In genomic region chr3:143302638-143303171, GRCh38 we compare ENCODE assay signal across 11 cellular contexts.
DNase-seq lines count a peak whose midpoint lies in the region; ATAC-seq and TF ChIP-seq lines count a peak whose summit lies in the region.
"Had no signal": no experiment of that assay in that cellular context is flagged by ENCODE, and none has a peak within 500 bp of the region (broad histone marks: within the 10 kb centered on the region; RNA-seq: fewer than 3 reads in every experiment).

No MANE protein-coding gene starts in this region.

- H3K36me3 ChIP-seq in mucosa of descending colon (ENCODE audit: low read depth): no peaks in the 10 kb centered on the region
- H3K36me3 ChIP-seq: pancreas had no signal

- no peak overlapping the region for H3K4me3 ChIP-seq in epithelial cell of esophagus (ENCODE audit: low read length)
- no peak overlapping the region for H3K4me3 ChIP-seq in mucosa of descending colon
- H3K4me3 ChIP-seq: pancreas had no signal

- no peaks in the 10 kb centered on the region for H3K4me1 ChIP-seq in mucosa of descending colon (ENCODE audit: low read depth)
- H3K4me1 ChIP-seq: pancreas had no signal

- no peaks in the 10 kb centered on the region for H3K9me3 ChIP-seq in mucosa of descending colon
- H3K9me3 ChIP-seq: pancreas had no signal

- intact Hi-C loops in mucosa of descending colon (cut with DNase I, micrococcal nuclease): no loop called here

- ATAC-seq in mucosa of descending colon: no peak
- no peak for ATAC-seq in HG03108 (IDR thresholded peaks at IDR 0.05; ENCODE audit: unreplicated experiment)
- no peak for ATAC-seq in GM19455 (IDR thresholded peaks at IDR 0.05; ENCODE audit: unreplicated experiment)
- ATAC-seq in HG03442 (IDR thresholded peaks at IDR 0.05; ENCODE audit: unreplicated experiment): no peak
- ATAC-seq: pancreas had no signal

- DNase-seq in AG08396 (ENCODE audit: low spot score) (peak; percentile 44), NCI-H524 treated with DMSO at 0.1 percent for 48 hours (lab: John Stamatoyannopoulos, UW) (peak; percentile 98), epithelial cell of esophagus (ENCODE audit: low read depth) (peak; percentile 85), mucosa of descending colon (peak in 2 of 3 donors; percentile 21 to 38)
- DNase-seq in activated T-cell treated with anti-CD3 and anti-CD28 coated beads, Interleukin-2, amount 50 U/mL, for 1 hour: no peak
- DNase-seq: cerebellar nuclear complex, COR-L47 had no signal

- TF ChIP-seq CTCF in epithelial cell of esophagus (IDR thresholded peaks at IDR 0.05; ENCODE audit: insufficient read depth, low read depth, low read length, missing control alignments): peak; percentile 27
- no peak for TF ChIP-seq CTCF in mucosa of descending colon (IDR thresholded peaks at IDR 0.05)
